In the genomic region with DNA sequence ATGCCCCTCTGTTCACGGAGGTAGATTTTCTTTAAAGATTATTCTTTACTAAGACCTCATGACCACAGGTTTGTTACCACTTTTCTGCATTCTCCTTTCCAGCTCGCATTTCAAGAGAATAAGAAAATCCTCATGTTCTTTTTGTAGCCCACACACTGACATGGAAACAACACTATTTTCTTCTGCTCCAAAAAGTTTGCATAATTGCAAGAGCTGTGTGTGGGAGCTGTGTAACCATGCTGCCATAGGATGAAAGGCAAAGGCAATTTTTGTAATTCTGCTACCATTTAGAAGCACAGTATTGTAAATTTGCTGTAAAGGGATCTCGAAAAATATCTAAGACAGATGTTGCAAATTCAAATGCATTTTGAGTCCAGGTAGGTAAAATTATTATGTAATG, we compare ENCODE assay signal across 22 cellular contexts.
"Had no signal": no experiment of that assay in that cellular context is flagged by ENCODE, and none has a peak within 500 bp of the region (broad histone marks: within the 10 kb centered on the region; RNA-seq: fewer than 3 reads in every experiment).

No MANE protein-coding gene starts in this region.

- ATAC-seq: HepG2 had no signal

- H3K27ac ChIP-seq: SJSA1, SK-N-MC had no signal

- H3K4me3 ChIP-seq: MG63, SJSA1, SK-N-MC had no signal

- H3K27me3 ChIP-seq: MG63, SJSA1 had no signal

- H3K36me3 ChIP-seq: MG63, SJSA1 had no signal

- DNase-seq: IMR-90, MG63, NCI-H1092, NCI-H1105 treated with DMSO at 0.1 percent for 48 hours, NCI-H1417 treated with DMSO at 0.1 percent for 48 hours, NCI-H146, NCI-H1694 treated with DMSO at 0.1 percent for 48 hours, NCI-H1930, NCI-H2081, NCI-H2107, NCI-H226, NCI-H446, NCI-H510A, NCI-H524 treated with DMSO at 0.1 percent for 48 hours, NCI-H69, NCI-H774, Right ventricle myocardium superior, RPMI8226, SIG-M5 had no signal
